8 cellular contexts compared by ENCODE assay signal in the genomic region with DNA sequence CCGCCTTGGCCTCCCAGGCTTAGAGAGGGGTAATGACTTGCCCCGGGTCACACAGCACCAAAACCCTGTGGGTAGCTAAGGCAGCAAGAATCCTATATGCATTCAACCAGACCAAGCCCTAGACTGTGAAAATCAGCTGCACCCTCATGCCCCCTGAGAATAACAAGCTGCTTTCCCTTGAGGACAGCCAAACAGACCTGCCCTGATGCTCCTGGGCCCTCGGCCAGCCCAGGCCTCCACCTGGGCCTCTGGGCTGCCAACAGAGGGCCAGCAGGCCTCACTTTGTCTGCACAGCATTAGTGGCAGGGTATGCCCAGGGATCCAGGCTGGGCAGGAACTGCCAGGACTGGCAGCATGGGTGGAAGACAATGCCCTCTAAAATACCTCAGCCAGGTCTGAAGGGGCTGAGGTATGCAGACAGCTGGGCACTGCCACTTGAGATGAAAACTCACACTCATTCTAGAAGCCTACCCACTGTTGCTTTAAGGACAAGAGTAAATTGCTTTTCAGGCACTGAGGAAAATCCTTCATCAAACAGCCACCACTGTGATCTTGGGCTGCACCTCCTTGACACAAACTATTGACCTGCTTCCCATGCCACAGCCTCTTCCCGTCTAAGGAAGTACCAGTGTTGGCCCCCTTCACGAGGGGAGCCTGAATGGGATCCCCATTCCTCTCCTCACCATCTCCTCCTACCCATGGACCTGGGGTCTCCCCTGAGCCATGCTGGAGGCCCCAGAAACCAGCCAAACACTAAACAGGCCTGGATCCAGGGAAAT. TPM values are rescaled to one million over a fixed set of nuclear protein-coding genes. Genes with fewer than 3 reads are reported as not detected.
A peak's percentile ranks its signal among the peaks of the same experiment; 100 is the strongest.
DNase-seq lines count a peak whose midpoint lies in the region; ATAC-seq and TF ChIP-seq lines count a peak whose summit lies in the region.

No MANE protein-coding gene starts in this region.

- 26 to 60% methylated on average over 1 to 2 of the region's 5 CpGs for WGBS in gastroesophageal sphincter (ENCODE audit: low coverage in 1 of 2), 2 donors
- WGBS in suprapubic skin = 87% methylated on average over 3 of the region's 5 CpGs

- H3K27ac ChIP-seq in gastroesophageal sphincter (peak overlapping the region in 3 of 4 donors; percentile 52 to 66 (median 58)), suprapubic skin (peak overlapping the region; percentile 32)

- TF ChIP-seq EP300 in gastroesophageal sphincter (IDR thresholded peaks at IDR 0.05) = no peak
- TF ChIP-seq EP300 in suprapubic skin (IDR thresholded peaks at IDR 0.05) = no peak

- no peaks in the 10 kb centered on the region for H3K9me3 Mint-ChIP-seq in activated T-cell treated with anti-CD3 and anti-CD28 coated beads, Interleukin-2, amount 50 U/mL, for 4 hours

- H3K9me3 ChIP-seq in NT2/D1 (ENCODE audit: insufficient read depth, low read length) (no peaks in the 10 kb centered on the region), gastroesophageal sphincter (no peaks in the 10 kb centered on the region), suprapubic skin (no peaks in the 10 kb centered on the region)

- H3K27me3 ChIP-seq in NT2/D1 (ENCODE audit: insufficient read depth, insufficient read length) = no peaks in the 10 kb centered on the region
- no peaks in the 10 kb centered on the region for H3K27me3 ChIP-seq in gastroesophageal sphincter
- no peaks in the 10 kb centered on the region for H3K27me3 ChIP-seq in suprapubic skin

- no peak for ATAC-seq in activated T-cell treated with anti-CD3 and anti-CD28 coated beads, Interleukin-2, amount 50 U/mL, for 4 hours
- ATAC-seq in gastroesophageal sphincter (no peak), GM21447 (IDR thresholded peaks at IDR 0.05; ENCODE audit: unreplicated experiment) (no peak)

- H3K36me3 Mint-ChIP-seq in activated T-cell treated with anti-CD3 and anti-CD28 coated beads, Interleukin-2, amount 50 U/mL, for 4 hours (ENCODE audit: insufficient read depth) = peaks cover 5% of the 10 kb centered on the region

- no peak overlapping the region for H3K4me3 ChIP-seq in NT2/D1 (ENCODE audit: insufficient read length, low read depth)
- no peak overlapping the region for H3K4me3 ChIP-seq in gastroesophageal sphincter
- H3K4me3 ChIP-seq in suprapubic skin = no peak overlapping the region

- no peaks in the 10 kb centered on the region for H3K27me3 Mint-ChIP-seq in activated T-cell treated with anti-CD3 and anti-CD28 coated beads, Interleukin-2, amount 50 U/mL, for 4 hours (ENCODE audit: low read depth)

- peaks cover 55% of the 10 kb centered on the region for H3K4me1 Mint-ChIP-seq in activated T-cell treated with anti-CD3 and anti-CD28 coated beads, Interleukin-2, amount 50 U/mL, for 4 hours (ENCODE audit: low read depth)

- H3K4me1 ChIP-seq in NT2/D1 (ENCODE audit: insufficient read depth, insufficient read length) = peaks cover 43% of the 10 kb centered on the region
- peaks cover 15 to 86% (median 60%) of the 10 kb centered on the region in 3 donors for H3K4me1 ChIP-seq in gastroesophageal sphincter
- peaks cover 73% of the 10 kb centered on the region for H3K4me1 ChIP-seq in suprapubic skin

- DNase-seq in activated T-cell treated with anti-CD3 and anti-CD28 coated beads, Interleukin-2, amount 50 U/mL, for 4 hours = no peak
- no peak for DNase-seq in activated T-cell treated with anti-CD3 and anti-CD28 coated beads, Interleukin-2, amount 50 U/mL, for 1 hour
- DNase-seq in NT2/D1 (ENCODE audit: low read depth, low spot score) (no peak), suprapubic skin (ENCODE audit: low spot score in 2 of 2) (no peak), dedifferentiated amniotic fluid mesenchymal stem cell (ENCODE audit: extremely low spot score) (no peak), UCSD-AML1 (lab: John Stamatoyannopoulos, UW; ENCODE audit: unreplicated experiment) (no peak)

- TF ChIP-seq POLR2A in gastroesophageal sphincter (IDR thresholded peaks at IDR 0.05) = no peak
- TF ChIP-seq POLR2A in suprapubic skin (IDR thresholded peaks at IDR 0.05) = no peak

- peak overlapping the region; percentile 79 for H3K9ac ChIP-seq in NT2/D1 (ENCODE audit: insufficient read length, low read depth)

- peak overlapping the region; percentile 52 for H3K4me3 Mint-ChIP-seq in activated T-cell treated with anti-CD3 and anti-CD28 coated beads, Interleukin-2, amount 50 U/mL, for 4 hours

- H3K36me3 ChIP-seq in NT2/D1 (ENCODE audit: insufficient read depth, insufficient read length, low read length) (peaks cover 34% of the 10 kb centered on the region), gastroesophageal sphincter (no peaks in the 10 kb centered on the region), suprapubic skin (peaks cover 3% of the 10 kb centered on the region)

- TF ChIP-seq CTCF in gastroesophageal sphincter (IDR thresholded peaks at IDR 0.05) (no peak), suprapubic skin (IDR thresholded peaks at IDR 0.05) (no peak)

RNA-seq across cellular contexts. Expression of a gene that starts 8.8 kb away (rescaled TPM):
- total RNA-seq in activated T-cell treated with anti-CD3 and anti-CD28 coated beads, Interleukin-2, amount 50 U/mL, for 4 hours = 10 to 100 TPM; 15.0 to 18.1 (median 15.6) TPM
- total RNA-seq in gastroesophageal sphincter (10 to 100 TPM; 17.6 to 35.6 (median 24.8) TPM), suprapubic skin (10 to 100 TPM in 3 of 4 donors, 1 to 10 TPM in 1; 7.1 to 16.5 (median 11.1) TPM)

RNA-seq across cellular contexts. Expression of a gene that starts 24.3 kb away (rescaled TPM):
- 10 to 100 TPM; 17.7 to 20.5 (median 19.2) TPM for total RNA-seq in activated T-cell treated with anti-CD3 and anti-CD28 coated beads, Interleukin-2, amount 50 U/mL, for 4 hours
- 10 to 100 TPM in 3 of 4 donors, 1 to 10 TPM in 1; 6.9 to 21.8 (median 12.4) TPM for total RNA-seq in gastroesophageal sphincter
- 10 to 100 TPM; 15.7 to 44.7 (median 23.2) TPM for total RNA-seq in suprapubic skin
